In the genomic region with DNA sequence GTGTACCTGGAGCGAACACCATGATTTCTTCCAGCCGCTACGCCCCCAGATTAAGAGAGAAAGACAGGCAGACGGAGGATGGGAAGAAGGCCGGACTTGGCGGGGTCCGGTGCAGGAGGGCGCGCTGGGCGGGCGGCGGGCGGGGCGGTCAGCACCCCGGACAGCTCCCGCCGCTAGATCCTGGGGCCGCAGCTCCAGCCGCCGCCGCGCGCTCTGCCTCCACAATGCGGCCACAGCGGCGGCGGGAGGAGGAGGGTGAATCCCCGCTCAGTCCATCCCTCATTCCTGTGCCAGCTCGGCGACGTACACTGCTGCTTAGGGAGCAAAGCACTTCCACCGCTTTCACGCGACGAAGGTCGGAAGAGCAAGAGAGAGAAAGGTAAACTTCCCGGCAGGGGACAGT, we compare ENCODE assay signal across 1 cellular context.
TF ChIP-seq lines count a peak whose summit lies in the region.

A gene with protein sequence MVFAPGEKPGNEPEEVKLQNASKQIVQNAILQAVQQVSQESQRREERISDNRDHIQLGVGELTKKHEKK (minus strand): TSS at position 226 of the 403 bp plus-strand sequence. CDS start 204 bp downstream, at position 22.

TF ChIP-seq in HepG2, 621 proteins besides CTCF, POLR2A, EP300 and RAD21 (continued from another document and continues in another):
- TF ChIP-seq POGK (CRISPR knock-in tag; conservative IDR thresholded peaks at IDR 0.05) (peak; percentile 81; the same call in 1 of the 2 replicates), ZBTB7A (CRISPR knock-in tag; IDR thresholded peaks at IDR 0.05) (no peak), ZNF674 (CRISPR knock-in tag; IDR thresholded peaks at IDR 0.05; ENCODE audit: low read depth) (no peak), KLF15 (CRISPR knock-in tag; IDR thresholded peaks at IDR 0.05; ENCODE audit: borderline replicate concordance) (no peak), MATR3 (CRISPR knock-in tag; IDR thresholded peaks at IDR 0.05) (no peak), NR3C1 (CRISPR knock-in tag; IDR thresholded peaks at IDR 0.05) (no peak), ZSCAN12 (CRISPR knock-in tag; IDR thresholded peaks at IDR 0.05) (peak; percentile 92; the same call in 1 of the 2 replicates), SMARCE1 (IDR thresholded peaks at IDR 0.05; ENCODE audit: borderline replicate concordance) (no peak), ZNF704 (CRISPR knock-in tag; IDR thresholded peaks at IDR 0.05; ENCODE audit: borderline replicate concordance) (no peak), ZNF24 (IDR thresholded peaks at IDR 0.05) (no peak), NPAS2 (CRISPR knock-in tag; IDR thresholded peaks at IDR 0.05; ENCODE audit: borderline replicate concordance) (no peak), NFRKB (IDR thresholded peaks at IDR 0.05) (no peak), ZMYM2 (CRISPR knock-in tag; IDR thresholded peaks at IDR 0.05) (no peak), SALL1 (CRISPR knock-in tag; IDR thresholded peaks at IDR 0.05) (peak; percentile 91), ZFX (CRISPR knock-in tag; IDR thresholded peaks at IDR 0.05; ENCODE audit: low read depth) (no peak), GZF1 (CRISPR knock-in tag; IDR thresholded peaks at IDR 0.05) (no peak), TBL1XR1 (IDR thresholded peaks at IDR 0.05; ENCODE audit: borderline replicate concordance, low read length, partially characterized antibody) (no peak), SIN3A (IDR thresholded peaks at IDR 0.05; ENCODE audit: borderline replicate concordance, low read depth, low read length) (no peak), HNF1A (IDR thresholded peaks at IDR 0.05; ENCODE audit: low read depth) (no peak), HNF1A (CRISPR knock-in tag; IDR thresholded peaks at IDR 0.05; ENCODE audit: borderline replicate concordance) (no peak), HOXA9 (CRISPR knock-in tag; IDR thresholded peaks at IDR 0.05; ENCODE audit: borderline replicate concordance) (no peak), ZNF782 (CRISPR knock-in tag; IDR thresholded peaks at IDR 0.05; ENCODE audit: borderline replicate concordance) (no peak), CHD2 (IDR thresholded peaks at IDR 0.05; ENCODE audit: low read depth, low read length) (no peak), SOX6 (IDR thresholded peaks at IDR 0.05) (no peak), SOX6 (CRISPR knock-in tag; IDR thresholded peaks at IDR 0.05) (no peak)
- TF ChIP-seq, protein P1, sequence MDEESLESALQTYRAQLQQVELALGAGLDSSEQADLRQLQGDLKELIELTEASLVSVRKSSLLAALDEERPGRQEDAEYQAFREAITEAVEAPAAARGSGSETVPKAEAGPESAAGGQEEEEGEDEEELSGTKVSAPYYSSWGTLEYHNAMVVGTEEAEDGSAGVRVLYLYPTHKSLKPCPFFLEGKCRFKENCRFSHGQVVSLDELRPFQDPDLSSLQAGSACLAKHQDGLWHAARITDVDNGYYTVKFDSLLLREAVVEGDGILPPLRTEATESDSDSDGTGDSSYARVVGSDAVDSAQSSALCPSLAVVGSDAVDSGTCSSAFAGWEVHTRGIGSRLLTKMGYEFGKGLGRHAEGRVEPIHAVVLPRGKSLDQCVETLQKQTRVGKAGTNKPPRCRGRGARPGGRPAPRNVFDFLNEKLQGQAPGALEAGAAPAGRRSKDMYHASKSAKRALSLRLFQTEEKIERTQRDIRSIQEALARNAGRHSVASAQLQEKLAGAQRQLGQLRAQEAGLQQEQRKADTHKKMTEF (CRISPR knock-in tag; IDR thresholded peaks at IDR 0.05), result peak; percentile 56; the same call in 1 of the 2 replicates
- TF ChIP-seq, protein P2, sequence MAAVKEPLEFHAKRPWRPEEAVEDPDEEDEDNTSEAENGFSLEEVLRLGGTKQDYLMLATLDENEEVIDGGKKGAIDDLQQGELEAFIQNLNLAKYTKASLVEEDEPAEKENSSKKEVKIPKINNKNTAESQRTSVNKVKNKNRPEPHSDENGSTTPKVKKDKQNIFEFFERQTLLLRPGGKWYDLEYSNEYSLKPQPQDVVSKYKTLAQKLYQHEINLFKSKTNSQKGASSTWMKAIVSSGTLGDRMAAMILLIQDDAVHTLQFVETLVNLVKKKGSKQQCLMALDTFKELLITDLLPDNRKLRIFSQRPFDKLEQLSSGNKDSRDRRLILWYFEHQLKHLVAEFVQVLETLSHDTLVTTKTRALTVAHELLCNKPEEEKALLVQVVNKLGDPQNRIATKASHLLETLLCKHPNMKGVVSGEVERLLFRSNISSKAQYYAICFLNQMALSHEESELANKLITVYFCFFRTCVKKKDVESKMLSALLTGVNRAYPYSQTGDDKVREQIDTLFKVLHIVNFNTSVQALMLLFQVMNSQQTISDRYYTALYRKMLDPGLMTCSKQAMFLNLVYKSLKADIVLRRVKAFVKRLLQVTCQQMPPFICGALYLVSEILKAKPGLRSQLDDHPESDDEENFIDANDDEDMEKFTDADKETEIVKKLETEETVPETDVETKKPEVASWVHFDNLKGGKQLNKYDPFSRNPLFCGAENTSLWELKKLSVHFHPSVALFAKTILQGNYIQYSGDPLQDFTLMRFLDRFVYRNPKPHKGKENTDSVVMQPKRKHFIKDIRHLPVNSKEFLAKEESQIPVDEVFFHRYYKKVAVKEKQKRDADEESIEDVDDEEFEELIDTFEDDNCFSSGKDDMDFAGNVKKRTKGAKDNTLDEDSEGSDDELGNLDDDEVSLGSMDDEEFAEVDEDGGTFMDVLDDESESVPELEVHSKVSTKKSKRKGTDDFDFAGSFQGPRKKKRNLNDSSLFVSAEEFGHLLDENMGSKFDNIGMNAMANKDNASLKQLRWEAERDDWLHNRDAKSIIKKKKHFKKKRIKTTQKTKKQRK (IDR thresholded peaks at IDR 0.05; ENCODE audit: low read length), result no peak
- TF ChIP-seq, protein P3, sequence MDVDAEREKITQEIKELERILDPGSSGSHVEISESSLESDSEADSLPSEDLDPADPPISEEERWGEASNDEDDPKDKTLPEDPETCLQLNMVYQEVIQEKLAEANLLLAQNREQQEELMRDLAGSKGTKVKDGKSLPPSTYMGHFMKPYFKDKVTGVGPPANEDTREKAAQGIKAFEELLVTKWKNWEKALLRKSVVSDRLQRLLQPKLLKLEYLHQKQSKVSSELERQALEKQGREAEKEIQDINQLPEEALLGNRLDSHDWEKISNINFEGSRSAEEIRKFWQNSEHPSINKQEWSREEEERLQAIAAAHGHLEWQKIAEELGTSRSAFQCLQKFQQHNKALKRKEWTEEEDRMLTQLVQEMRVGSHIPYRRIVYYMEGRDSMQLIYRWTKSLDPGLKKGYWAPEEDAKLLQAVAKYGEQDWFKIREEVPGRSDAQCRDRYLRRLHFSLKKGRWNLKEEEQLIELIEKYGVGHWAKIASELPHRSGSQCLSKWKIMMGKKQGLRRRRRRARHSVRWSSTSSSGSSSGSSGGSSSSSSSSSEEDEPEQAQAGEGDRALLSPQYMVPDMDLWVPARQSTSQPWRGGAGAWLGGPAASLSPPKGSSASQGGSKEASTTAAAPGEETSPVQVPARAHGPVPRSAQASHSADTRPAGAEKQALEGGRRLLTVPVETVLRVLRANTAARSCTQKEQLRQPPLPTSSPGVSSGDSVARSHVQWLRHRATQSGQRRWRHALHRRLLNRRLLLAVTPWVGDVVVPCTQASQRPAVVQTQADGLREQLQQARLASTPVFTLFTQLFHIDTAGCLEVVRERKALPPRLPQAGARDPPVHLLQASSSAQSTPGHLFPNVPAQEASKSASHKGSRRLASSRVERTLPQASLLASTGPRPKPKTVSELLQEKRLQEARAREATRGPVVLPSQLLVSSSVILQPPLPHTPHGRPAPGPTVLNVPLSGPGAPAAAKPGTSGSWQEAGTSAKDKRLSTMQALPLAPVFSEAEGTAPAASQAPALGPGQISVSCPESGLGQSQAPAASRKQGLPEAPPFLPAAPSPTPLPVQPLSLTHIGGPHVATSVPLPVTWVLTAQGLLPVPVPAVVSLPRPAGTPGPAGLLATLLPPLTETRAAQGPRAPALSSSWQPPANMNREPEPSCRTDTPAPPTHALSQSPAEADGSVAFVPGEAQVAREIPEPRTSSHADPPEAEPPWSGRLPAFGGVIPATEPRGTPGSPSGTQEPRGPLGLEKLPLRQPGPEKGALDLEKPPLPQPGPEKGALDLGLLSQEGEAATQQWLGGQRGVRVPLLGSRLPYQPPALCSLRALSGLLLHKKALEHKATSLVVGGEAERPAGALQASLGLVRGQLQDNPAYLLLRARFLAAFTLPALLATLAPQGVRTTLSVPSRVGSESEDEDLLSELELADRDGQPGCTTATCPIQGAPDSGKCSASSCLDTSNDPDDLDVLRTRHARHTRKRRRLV (CRISPR knock-in tag; IDR thresholded peaks at IDR 0.05), result no peak
- TF ChIP-seq, protein P4, sequence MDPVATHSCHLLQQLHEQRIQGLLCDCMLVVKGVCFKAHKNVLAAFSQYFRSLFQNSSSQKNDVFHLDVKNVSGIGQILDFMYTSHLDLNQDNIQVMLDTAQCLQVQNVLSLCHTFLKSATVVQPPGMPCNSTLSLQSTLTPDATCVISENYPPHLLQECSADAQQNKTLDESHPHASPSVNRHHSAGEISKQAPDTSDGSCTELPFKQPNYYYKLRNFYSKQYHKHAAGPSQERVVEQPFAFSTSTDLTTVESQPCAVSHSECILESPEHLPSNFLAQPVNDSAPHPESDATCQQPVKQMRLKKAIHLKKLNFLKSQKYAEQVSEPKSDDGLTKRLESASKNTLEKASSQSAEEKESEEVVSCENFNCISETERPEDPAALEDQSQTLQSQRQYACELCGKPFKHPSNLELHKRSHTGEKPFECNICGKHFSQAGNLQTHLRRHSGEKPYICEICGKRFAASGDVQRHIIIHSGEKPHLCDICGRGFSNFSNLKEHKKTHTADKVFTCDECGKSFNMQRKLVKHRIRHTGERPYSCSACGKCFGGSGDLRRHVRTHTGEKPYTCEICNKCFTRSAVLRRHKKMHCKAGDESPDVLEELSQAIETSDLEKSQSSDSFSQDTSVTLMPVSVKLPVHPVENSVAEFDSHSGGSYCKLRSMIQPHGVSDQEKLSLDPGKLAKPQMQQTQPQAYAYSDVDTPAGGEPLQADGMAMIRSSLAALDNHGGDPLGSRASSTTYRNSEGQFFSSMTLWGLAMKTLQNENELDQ (CRISPR knock-in tag; IDR thresholded peaks at IDR 0.05; ENCODE audit: borderline replicate concordance), result no peak
- TF ChIP-seq, protein P5, sequence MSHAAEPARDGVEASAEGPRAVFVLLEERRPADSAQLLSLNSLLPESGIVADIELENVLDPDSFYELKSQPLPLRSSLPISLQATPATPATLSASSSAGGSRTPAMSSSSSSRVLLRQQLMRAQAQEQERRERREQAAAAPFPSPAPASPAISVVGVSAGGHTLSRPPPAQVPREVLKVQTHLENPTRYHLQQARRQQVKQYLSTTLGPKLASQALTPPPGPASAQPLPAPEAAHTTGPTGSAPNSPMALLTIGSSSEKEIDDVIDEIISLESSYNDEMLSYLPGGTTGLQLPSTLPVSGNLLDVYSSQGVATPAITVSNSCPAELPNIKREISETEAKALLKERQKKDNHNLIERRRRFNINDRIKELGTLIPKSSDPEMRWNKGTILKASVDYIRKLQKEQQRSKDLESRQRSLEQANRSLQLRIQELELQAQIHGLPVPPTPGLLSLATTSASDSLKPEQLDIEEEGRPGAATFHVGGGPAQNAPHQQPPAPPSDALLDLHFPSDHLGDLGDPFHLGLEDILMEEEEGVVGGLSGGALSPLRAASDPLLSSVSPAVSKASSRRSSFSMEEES (CRISPR knock-in tag; IDR thresholded peaks at IDR 0.05), result peak; percentile 57; the same call in 1 of the 2 replicates
- TF ChIP-seq, protein P6, sequence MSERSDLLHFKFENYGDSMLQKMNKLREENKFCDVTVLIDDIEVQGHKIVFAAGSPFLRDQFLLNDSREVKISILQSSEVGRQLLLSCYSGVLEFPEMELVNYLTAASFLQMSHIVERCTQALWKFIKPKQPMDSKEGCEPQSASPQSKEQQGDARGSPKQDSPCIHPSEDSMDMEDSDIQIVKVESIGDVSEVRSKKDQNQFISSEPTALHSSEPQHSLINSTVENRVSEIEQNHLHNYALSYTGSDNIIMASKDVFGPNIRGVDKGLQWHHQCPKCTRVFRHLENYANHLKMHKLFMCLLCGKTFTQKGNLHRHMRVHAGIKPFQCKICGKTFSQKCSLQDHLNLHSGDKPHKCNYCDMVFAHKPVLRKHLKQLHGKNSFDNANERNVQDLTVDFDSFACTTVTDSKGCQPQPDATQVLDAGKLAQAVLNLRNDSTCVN (CRISPR knock-in tag; IDR thresholded peaks at IDR 0.05; ENCODE audit: borderline replicate concordance), result peak; percentile 70; the same call in 1 of the 2 replicates
